In the genomic region with DNA sequence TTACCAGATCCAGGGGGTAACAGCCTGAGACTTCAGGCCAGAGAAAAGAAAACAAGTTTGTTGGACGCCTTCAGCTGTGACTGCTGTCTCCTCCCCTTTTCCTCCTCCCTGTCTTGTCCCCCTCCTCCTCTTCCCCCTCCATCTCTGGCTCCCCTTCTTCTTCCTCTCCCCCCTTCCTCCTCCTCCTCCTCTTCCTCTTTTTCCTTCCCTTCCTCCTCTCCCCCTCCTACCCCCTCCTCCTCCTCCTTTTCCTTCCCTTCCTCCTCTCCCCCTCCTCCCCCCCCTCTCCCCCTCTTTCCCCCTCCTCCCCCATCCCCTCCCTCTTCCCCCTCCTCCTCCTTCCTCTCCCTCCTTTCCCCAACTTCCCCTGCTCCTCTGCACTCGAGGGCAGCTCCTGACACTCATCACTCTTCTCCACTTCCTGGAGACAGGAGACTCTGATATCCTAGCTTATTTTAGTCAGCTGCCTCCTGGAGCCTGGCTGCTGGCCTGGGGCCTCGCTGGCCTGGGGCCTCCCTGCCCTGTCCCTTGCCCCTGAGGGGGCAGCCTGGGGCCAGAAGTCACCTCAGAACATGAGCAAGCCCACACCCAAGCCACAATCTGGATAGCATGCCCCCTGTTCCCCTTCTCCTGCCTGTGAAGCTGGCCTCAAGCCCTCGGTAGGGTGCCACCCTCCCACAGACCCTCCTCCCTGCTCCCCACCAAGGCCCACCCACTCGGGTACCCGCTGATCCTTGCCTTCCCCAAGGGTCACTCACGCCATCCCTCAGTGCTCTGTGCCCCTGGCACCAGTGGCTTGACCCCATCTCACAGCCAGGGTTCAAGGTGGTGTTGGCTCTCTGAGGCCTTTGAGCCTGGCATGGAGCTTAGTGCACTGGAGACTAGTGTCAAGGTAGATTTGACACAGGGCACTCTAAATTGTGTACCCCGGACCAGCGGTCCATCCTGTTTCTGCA, we compare ENCODE assay signal across 16 cellular contexts. TPM values are rescaled to one million over a fixed set of nuclear protein-coding genes. Genes with fewer than 3 reads are reported as not detected.
DNase-seq lines count a peak whose midpoint lies in the region; ATAC-seq and TF ChIP-seq lines count a peak whose summit lies in the region.
"Had no signal": no experiment of that assay in that cellular context is flagged by ENCODE, and none has a peak within 500 bp of the region (broad histone marks: within the 10 kb centered on the region; RNA-seq: fewer than 3 reads in every experiment).

No MANE protein-coding gene starts in this region.

- H3K4me3 ChIP-seq in DOHH2 (ENCODE audit: low read length) (peak overlapping the region; percentile 9), endodermal cell (ENCODE audit: low read length) (no peak overlapping the region), neutrophil (ENCODE audit: low read depth in 1 of 2, low read length in 1 of 2) (no peak overlapping the region)

- H3K9me2 ChIP-seq in DOHH2 (replicated peaks; ENCODE audit: control insufficient read depth, low read length), result no peaks in the 10 kb centered on the region

- H3K27ac Mint-ChIP-seq in endodermal cell, result no peak overlapping the region
- H3K27ac Mint-ChIP-seq in activated T-helper 1 cell treated with anti-CD3 and anti-CD28 coated beads, Interleukin-12 subunit alpha, Interleukin-12 subunit beta, Interleukin-2, Interleukin-4 antibody, amounts not matched to agents 30 ng/mL and 10 ng/mL and 1 ng/mL, durations not matched to agents 14 hours and 24 hours and 36 hours, result no peak overlapping the region
- H3K27ac Mint-ChIP-seq: activated naive CD8-positive, alpha-beta T cell; CD8-positive, alpha-beta memory T cell had no signal

- peaks cover 5% of the 10 kb centered on the region for H3K27me3 Mint-ChIP-seq in endodermal cell (ENCODE audit: insufficient read depth)
- H3K27me3 Mint-ChIP-seq in activated T-helper 1 cell treated with anti-CD3 and anti-CD28 coated beads, Interleukin-12 subunit alpha, Interleukin-12 subunit beta, Interleukin-2, Interleukin-4 antibody, amounts not matched to agents 30 ng/mL and 10 ng/mL and 1 ng/mL, durations not matched to agents 14 hours and 24 hours and 36 hours (ENCODE audit: insufficient read depth), result peaks cover 2% of the 10 kb centered on the region
- H3K27me3 Mint-ChIP-seq: activated naive CD8-positive, alpha-beta T cell had no signal

- H3K79me2 ChIP-seq in DOHH2 (ENCODE audit: control insufficient read depth, low read length), result no peaks in the 10 kb centered on the region

- intact Hi-C loops in activated T-helper 1 cell treated with anti-CD3 and anti-CD28 coated beads, Interleukin-12 subunit alpha, Interleukin-12 subunit beta, Interleukin-2, Interleukin-4 antibody, amounts not matched to agents 30 ng/mL and 10 ng/mL and 1 ng/mL, durations not matched to agents 14 hours and 24 hours and 36 hours (cut with micrococcal nuclease), result no loop called here

- H3K4me1 ChIP-seq in DOHH2 (ENCODE audit: control insufficient read depth, low read length), result peaks cover 16% of the 10 kb centered on the region
- peaks cover 7% of the 10 kb centered on the region for H3K4me1 ChIP-seq in endodermal cell (ENCODE audit: control insufficient read depth, insufficient read depth, low read length)
- H3K4me1 ChIP-seq in neutrophil (ENCODE audit: control insufficient read depth in 1 of 2, insufficient read depth in 1 of 2, low read depth in 1 of 2, low read length in 1 of 2), result no peaks in the 10 kb centered on the region

- H3K27ac ChIP-seq in DOHH2 (ENCODE audit: low read depth, low read length) (no peak overlapping the region), endodermal cell (ENCODE audit: low read depth, low read length) (no peak overlapping the region), neutrophil (peak overlapping the region; percentile 20)

- no peak for ATAC-seq in HG02840 (IDR thresholded peaks at IDR 0.05; ENCODE audit: low FRiP score, unreplicated experiment)

- H3K4me3 Mint-ChIP-seq in endodermal cell, result no peak overlapping the region
- H3K4me3 Mint-ChIP-seq in activated T-helper 1 cell treated with anti-CD3 and anti-CD28 coated beads, Interleukin-12 subunit alpha, Interleukin-12 subunit beta, Interleukin-2, Interleukin-4 antibody, amounts not matched to agents 30 ng/mL and 10 ng/mL and 1 ng/mL, durations not matched to agents 14 hours and 24 hours and 36 hours, result no peak overlapping the region
- H3K4me3 Mint-ChIP-seq: activated naive CD8-positive, alpha-beta T cell; CD8-positive, alpha-beta memory T cell had no signal

- DNase-seq in Kasumi-1 (lab: John Stamatoyannopoulos, UW) (peak; percentile 27 to 30), endodermal cell (peak; percentile 42), DMS153 (lab: John Stamatoyannopoulos, UW) (no peak)
- DNase-seq in activated T-helper 1 cell treated with anti-CD3 and anti-CD28 coated beads, Interleukin-12 subunit alpha, Interleukin-12 subunit beta, Interleukin-2, Interleukin-4 antibody, amounts not matched to agents 30 ng/mL and 10 ng/mL and 1 ng/mL, durations not matched to agents 14 hours and 24 hours and 36 hours (ENCODE audit: low spot score), result no peak
- DNase-seq in stimulated activated CD4-positive, alpha-beta T cell treated with anti-CD3 and anti-CD28 coated beads, Interleukin-15, amount 100 ng/mL, for 24 hours, result no peak
- DNase-seq: activated CD4-positive, alpha-beta T cell treated with anti-CD3 and anti-CD28 coated beads, Interleukin-2, amount 50 U/mL, for 4 hours; cortex of kidney; NCI-H1694 treated with DMSO at 0.1 percent for 48 hours; NK-92 treated with Interleukin-12 subunit alpha and Interleukin-12 subunit beta, amount 100 ng/mL, for 24 hours; SW 1271 had no signal

- WGBS in endodermal cell (ENCODE audit: insufficient coverage in 1 of 2, insufficient read length in 1 of 2), 2 experiments, result 79 to 96% methylated on average over 4 to 9 of the region's 9 CpGs

- H3K36me3 Mint-ChIP-seq in endodermal cell (ENCODE audit: low read depth), result no peaks in the 10 kb centered on the region
- no peaks in the 10 kb centered on the region for H3K36me3 Mint-ChIP-seq in activated T-helper 1 cell treated with anti-CD3 and anti-CD28 coated beads, Interleukin-12 subunit alpha, Interleukin-12 subunit beta, Interleukin-2, Interleukin-4 antibody, amounts not matched to agents 30 ng/mL and 10 ng/mL and 1 ng/mL, durations not matched to agents 14 hours and 24 hours and 36 hours (ENCODE audit: low read depth)
- H3K36me3 Mint-ChIP-seq: activated naive CD8-positive, alpha-beta T cell had no signal

- H3K36me3 ChIP-seq in DOHH2 (ENCODE audit: control insufficient read depth, low read length), result no peaks in the 10 kb centered on the region
- H3K36me3 ChIP-seq in endodermal cell (ENCODE audit: control insufficient read depth, insufficient read depth, low read length), result no peaks in the 10 kb centered on the region
- no peaks in the 10 kb centered on the region for H3K36me3 ChIP-seq in neutrophil

- H4K20me1 ChIP-seq in DOHH2 (ENCODE audit: control insufficient read depth, insufficient read depth, low read depth, low read length), result no peaks in the 10 kb centered on the region

- peak overlapping the region; percentile 45 for H3K4me2 ChIP-seq in DOHH2 (ENCODE audit: low read length)

- TF ChIP-seq CTCF in DOHH2 (IDR thresholded peaks at IDR 0.05; ENCODE audit: low read depth, low read length, poor library complexity, severe bottlenecking), result no peak
- TF ChIP-seq CTCF in endodermal cell (conservative IDR thresholded peaks at IDR 0.05), result no peak
- TF ChIP-seq CTCF in neutrophil (IDR thresholded peaks at IDR 0.05), result no peak

- H3F3A ChIP-seq in DOHH2 (ENCODE audit: control insufficient read depth, insufficient read depth), result no peaks in the 10 kb centered on the region

- H3K27me3 ChIP-seq in DOHH2 (ENCODE audit: control insufficient read depth, low read length) (no peaks in the 10 kb centered on the region), endodermal cell (ENCODE audit: control insufficient read depth, insufficient read depth, low read length, poor library complexity, severe bottlenecking) (no peaks in the 10 kb centered on the region), neutrophil (peaks cover 14% of the 10 kb centered on the region)

- H3K9ac ChIP-seq in endodermal cell (ENCODE audit: extremely low read depth, low read length, poor library complexity, severe bottlenecking), result no peak overlapping the region

- H3K4me1 Mint-ChIP-seq in endodermal cell, result peaks cover 13% of the 10 kb centered on the region
- no peaks in the 10 kb centered on the region for H3K4me1 Mint-ChIP-seq in activated T-helper 1 cell treated with anti-CD3 and anti-CD28 coated beads, Interleukin-12 subunit alpha, Interleukin-12 subunit beta, Interleukin-2, Interleukin-4 antibody, amounts not matched to agents 30 ng/mL and 10 ng/mL and 1 ng/mL, durations not matched to agents 14 hours and 24 hours and 36 hours (ENCODE audit: low read depth)
- H3K4me1 Mint-ChIP-seq: CD8-positive, alpha-beta memory T cell had no signal

- peaks cover 10% of the 10 kb centered on the region for H3K9me3 Mint-ChIP-seq in endodermal cell
- peaks cover 10% of the 10 kb centered on the region for H3K9me3 Mint-ChIP-seq in activated T-helper 1 cell treated with anti-CD3 and anti-CD28 coated beads, Interleukin-12 subunit alpha, Interleukin-12 subunit beta, Interleukin-2, Interleukin-4 antibody, amounts not matched to agents 30 ng/mL and 10 ng/mL and 1 ng/mL, durations not matched to agents 14 hours and 24 hours and 36 hours

- H3K9me3 ChIP-seq in DOHH2 (ENCODE audit: control insufficient read depth, insufficient read depth, low read length) (peaks cover 15% of the 10 kb centered on the region), endodermal cell (ENCODE audit: control insufficient read depth, low read length) (no peaks in the 10 kb centered on the region), neutrophil (peaks cover 11% of the 10 kb centered on the region)

RNA-seq across cellular contexts. Expression of gene ADRA2B, which starts 12.2 kb away (rescaled TPM):
- 1 to 10 TPM; 2.4 to 3.8 TPM for total RNA-seq in endodermal cell
- 0.96 TPM for polyA plus RNA-seq in endodermal cell (2013, experiment 1 of 2)
- 1.1 TPM for polyA plus RNA-seq in endodermal cell (2013, experiment 2 of 2)
- 0.12 and 0.21 TPM in 2 replicates for total RNA-seq in activated T-helper 1 cell treated with anti-CD3 and anti-CD28 coated beads, Interleukin-12 subunit alpha, Interleukin-12 subunit beta, Interleukin-2, Interleukin-4 antibody, amounts not matched to agents 30 ng/mL and 10 ng/mL and 1 ng/mL, durations not matched to agents 14 hours and 24 hours and 36 hours
- polyA plus RNA-seq: CD8-positive, alpha-beta memory T cell had no signal

RNA-seq across cellular contexts. Expression of gene ASTL, which starts 34.1 kb away (rescaled TPM):
- not detected for total RNA-seq in endodermal cell
- 0.18 TPM for polyA plus RNA-seq in endodermal cell (2013, experiment 1 of 2)
- polyA plus RNA-seq in endodermal cell (2013, experiment 2 of 2), result not detected
- total RNA-seq in activated T-helper 1 cell treated with anti-CD3 and anti-CD28 coated beads, Interleukin-12 subunit alpha, Interleukin-12 subunit beta, Interleukin-2, Interleukin-4 antibody, amounts not matched to agents 30 ng/mL and 10 ng/mL and 1 ng/mL, durations not matched to agents 14 hours and 24 hours and 36 hours, result 2.0 and 2.9 TPM in 2 replicates
- total RNA-seq: mucosa of gallbladder had no signal

RNA-seq across cellular contexts. Expression of gene DUSP2, which starts 41.1 kb away (rescaled TPM):
- 1 to 10 TPM; 1.6 to 2.2 TPM for total RNA-seq in endodermal cell
- polyA plus RNA-seq in endodermal cell (2013, experiment 1 of 2), result 0.82 TPM
- 0.66 TPM for polyA plus RNA-seq in endodermal cell (2013, experiment 2 of 2)
- 494 and 500 TPM in 2 replicates for total RNA-seq in activated T-helper 1 cell treated with anti-CD3 and anti-CD28 coated beads, Interleukin-12 subunit alpha, Interleukin-12 subunit beta, Interleukin-2, Interleukin-4 antibody, amounts not matched to agents 30 ng/mL and 10 ng/mL and 1 ng/mL, durations not matched to agents 14 hours and 24 hours and 36 hours

Comparison
In these comparisons a context has a peak if more than half of its experiments do, and no peak if none do; other contexts are left out.
1. DNase-seq: peak in Kasumi-1 (2 of 2) and endodermal cell (single experiment); none in DMS153 (single experiment), activated T-helper 1 cell treated with anti-CD3 and anti-CD28 coated beads, Interleukin-12 subunit alpha, Interleukin-12 subunit beta, Interleukin-2, Interleukin-4 antibody, amounts not matched to agents 30 ng/mL and 10 ng/mL and 1 ng/mL, durations not matched to agents 14 hours and 24 hours and 36 hours (single experiment) and stimulated activated CD4-positive, alpha-beta T cell treated with anti-CD3 and anti-CD28 coated beads, Interleukin-15, amount 100 ng/mL, for 24 hours (single experiment).
2. RNA of gene DUSP2, which starts 41.1 kb away (total RNA-seq): 494 to 500 TPM in activated T-helper 1 cell treated with anti-CD3 and anti-CD28 coated beads, Interleukin-12 subunit alpha, Interleukin-12 subunit beta, Interleukin-2, Interleukin-4 antibody, amounts not matched to agents 30 ng/mL and 10 ng/mL and 1 ng/mL, durations not matched to agents 14 hours and 24 hours and 36 hours; 1.6 to 2.2 TPM in endodermal cell; every median in the first group is over 100 times any median in the second.